Comparison of ENCODE assay signal across 14 cellular contexts in genomic region chr16:11229906-11230305, GRCh38. TPM values are rescaled to one million over a fixed set of nuclear protein-coding genes. Genes with fewer than 3 reads are reported as not detected.
DNase-seq lines count a peak whose midpoint lies in the region; ATAC-seq and TF ChIP-seq lines count a peak whose summit lies in the region.
"Had no signal": no experiment of that assay in that cellular context is flagged by ENCODE, and none has a peak within 500 bp of the region (broad histone marks: within the 10 kb centered on the region; RNA-seq: fewer than 3 reads in every experiment).

No MANE protein-coding gene starts in this region.

- H3K9me2 ChIP-seq in PC-3 (replicated peaks; ENCODE audit: low read length), result no peaks in the 10 kb centered on the region

- no peaks in the 10 kb centered on the region for H4K20me1 ChIP-seq in PC-3 (ENCODE audit: low read length)

- intact Hi-C loops in PC-3 (cut with micrococcal nuclease), result no loop called here
- intact Hi-C loops in head of caudate nucleus (cut with DNase I), result no loop called here

- no peak overlapping the region for H3K9ac ChIP-seq in PC-3 (ENCODE audit: low read length)
- H3K9ac ChIP-seq: parathyroid adenoma had no signal

- no peaks in the 10 kb centered on the region for H3K9me3 Mint-ChIP-seq in activated naive CD4-positive, alpha-beta T cell treated with anti-CD3 and anti-CD28 coated beads, Interleukin-2, amount 50 U/mL, for 24 hours
- H3K9me3 Mint-ChIP-seq in central memory CD8-positive, alpha-beta T cell, result no peaks in the 10 kb centered on the region
- no peaks in the 10 kb centered on the region for H3K9me3 Mint-ChIP-seq in stimulated activated memory B cell treated with anti-CD40 and anti-IgM and Interleukin-4, amounts not matched to agents 10 μg/mL and 1 μg/mL and 100 μg/mL, for 72 hours
- H3K9me3 Mint-ChIP-seq: mesothelial cell of epicardium had no signal

- CTCF ChIA-PET in PC-3 (lab: Charles Lee), result no interaction called here

- H3K9me3 ChIP-seq in PC-3 (ENCODE audit: low read length), result no peaks in the 10 kb centered on the region
- H3K9me3 ChIP-seq: gastrocnemius medialis had no signal

- no peak for DNase-seq in activated naive CD4-positive, alpha-beta T cell treated with anti-CD3 and anti-CD28 coated beads, Interleukin-2, amount 50 U/mL, for 16 hours
- peak; percentile 49 for DNase-seq in PC-3
- no peak for DNase-seq in central memory CD8-positive, alpha-beta T cell (ENCODE audit: low spot score in 2 of 2)
- no peak for DNase-seq in retina
- no peak for DNase-seq in head of caudate nucleus
- DNase-seq: GOT3 had no signal

- H3K4me1 ChIP-seq in PC-3 (ENCODE audit: insufficient read depth, low read length), result no peaks in the 10 kb centered on the region
- H3K4me1 ChIP-seq: parathyroid adenoma had no signal

- peak; percentile 35; the same call in 1 of the 2 replicates for ATAC-seq in PC-3
- no peak for ATAC-seq in central memory CD8-positive, alpha-beta T cell (replicated peaks; ENCODE audit: extremely low read depth, poor library complexity, severe bottlenecking)
- no peak for ATAC-seq in stimulated activated memory B cell treated with anti-CD40 and anti-IgM and Interleukin-4, amounts not matched to agents 10 μg/mL and 1 μg/mL and 100 μg/mL, for 72 hours
- ATAC-seq in HG02798 (IDR thresholded peaks at IDR 0.05; ENCODE audit: poor library complexity, unreplicated experiment), result no peak
- ATAC-seq: activated CD4-positive, CD25-positive, alpha-beta regulatory T cell treated with anti-CD3 and anti-CD28 coated beads, Interleukin-2, amount 50 U/mL, for 24 hours had no signal

- no peak overlapping the region for H3K4me3 Mint-ChIP-seq in activated naive CD4-positive, alpha-beta T cell treated with anti-CD3 and anti-CD28 coated beads, Interleukin-2, amount 50 U/mL, for 24 hours
- H3K4me3 Mint-ChIP-seq in central memory CD8-positive, alpha-beta T cell, result no peak overlapping the region
- H3K4me3 Mint-ChIP-seq in stimulated activated memory B cell treated with anti-CD40 and anti-IgM and Interleukin-4, amounts not matched to agents 10 μg/mL and 1 μg/mL and 100 μg/mL, for 72 hours, result no peak overlapping the region
- H3K4me3 Mint-ChIP-seq: mesothelial cell of epicardium had no signal

- H3K4me2 ChIP-seq in PC-3 (ENCODE audit: low read length), result no peak overlapping the region

- BruUV-seq in PC-3 (replicated peaks; lab: Mats Ljungman, UMichigan), result no TSS peak

- no peaks in the 10 kb centered on the region for H3K36me3 Mint-ChIP-seq in activated naive CD4-positive, alpha-beta T cell treated with anti-CD3 and anti-CD28 coated beads, Interleukin-2, amount 50 U/mL, for 24 hours
- H3K36me3 Mint-ChIP-seq in central memory CD8-positive, alpha-beta T cell (ENCODE audit: insufficient read depth), result peaks cover 9% of the 10 kb centered on the region
- no peaks in the 10 kb centered on the region for H3K36me3 Mint-ChIP-seq in stimulated activated memory B cell treated with anti-CD40 and anti-IgM and Interleukin-4, amounts not matched to agents 10 μg/mL and 1 μg/mL and 100 μg/mL, for 72 hours
- H3K36me3 Mint-ChIP-seq: mesothelial cell of epicardium had no signal

- POLR2A ChIA-PET in PC-3 (lab: Charles Lee; ENCODE audit: unreplicated experiment), result no interaction called here

- no peaks in the 10 kb centered on the region for H3F3A ChIP-seq in PC-3 (ENCODE audit: low read length, unreplicated experiment)

- H3K79me2 ChIP-seq in PC-3 (ENCODE audit: low read length), result no peaks in the 10 kb centered on the region
- H3K79me2 ChIP-seq: parathyroid adenoma had no signal

- H3K27me3 Mint-ChIP-seq in activated naive CD4-positive, alpha-beta T cell treated with anti-CD3 and anti-CD28 coated beads, Interleukin-2, amount 50 U/mL, for 24 hours, result no peaks in the 10 kb centered on the region
- no peaks in the 10 kb centered on the region for H3K27me3 Mint-ChIP-seq in central memory CD8-positive, alpha-beta T cell
- no peaks in the 10 kb centered on the region for H3K27me3 Mint-ChIP-seq in stimulated activated memory B cell treated with anti-CD40 and anti-IgM and Interleukin-4, amounts not matched to agents 10 μg/mL and 1 μg/mL and 100 μg/mL, for 72 hours

- no peak overlapping the region for H3K27ac ChIP-seq in PC-3 (ENCODE audit: low read length)
- H3K27ac ChIP-seq: gastrocnemius medialis, parathyroid adenoma had no signal

- H3K4me3 ChIP-seq in PC-3 (ENCODE audit: low read length), result no peak overlapping the region
- H3K4me3 ChIP-seq: gastrocnemius medialis had no signal

- peaks cover 78% of the 10 kb centered on the region for H3K4me1 Mint-ChIP-seq in activated naive CD4-positive, alpha-beta T cell treated with anti-CD3 and anti-CD28 coated beads, Interleukin-2, amount 50 U/mL, for 24 hours
- H3K4me1 Mint-ChIP-seq in central memory CD8-positive, alpha-beta T cell, result peaks cover 54% of the 10 kb centered on the region
- H3K4me1 Mint-ChIP-seq in stimulated activated memory B cell treated with anti-CD40 and anti-IgM and Interleukin-4, amounts not matched to agents 10 μg/mL and 1 μg/mL and 100 μg/mL, for 72 hours, result peaks cover 61% of the 10 kb centered on the region
- H3K4me1 Mint-ChIP-seq: mesothelial cell of epicardium had no signal

- no peaks in the 10 kb centered on the region for H3K36me3 ChIP-seq in PC-3 (ENCODE audit: low read depth, low read length)
- H3K36me3 ChIP-seq: gastrocnemius medialis had no signal

- H3K27ac Mint-ChIP-seq in activated naive CD4-positive, alpha-beta T cell treated with anti-CD3 and anti-CD28 coated beads, Interleukin-2, amount 50 U/mL, for 24 hours, result peak overlapping the region; percentile 88
- peak overlapping the region; percentile 63 for H3K27ac Mint-ChIP-seq in central memory CD8-positive, alpha-beta T cell (ENCODE audit: low read depth)
- H3K27ac Mint-ChIP-seq in stimulated activated memory B cell treated with anti-CD40 and anti-IgM and Interleukin-4, amounts not matched to agents 10 μg/mL and 1 μg/mL and 100 μg/mL, for 72 hours, result peak overlapping the region; percentile 92
- H3K27ac Mint-ChIP-seq: mesothelial cell of epicardium had no signal

- no peak overlapping the region for H2AFZ ChIP-seq in PC-3 (ENCODE audit: low read length)
- H2AFZ ChIP-seq: parathyroid adenoma had no signal

- no peak for TF ChIP-seq CTCF in PC-3 (conservative IDR thresholded peaks at IDR 0.05; ENCODE audit: low read depth, low read length)

- no peaks in the 10 kb centered on the region for H3K27me3 ChIP-seq in PC-3 (ENCODE audit: low read length)
- H3K27me3 ChIP-seq: gastrocnemius medialis had no signal

RNA-seq across cellular contexts. Expression of gene SOCS1, which starts 26.1 kb away (rescaled TPM):
- total RNA-seq in PC-3 (2014; rRNA removed), result 12.5 and 15.5 TPM in 2 replicates

RNA-seq across cellular contexts. Expression of gene TNP2, which starts 39.2 kb away (rescaled TPM):
- not detected in 2 replicates for total RNA-seq in PC-3 (2014; rRNA removed)
- total RNA-seq: gastrocnemius medialis, mesothelial cell of epicardium, NCI-H460 had no signal

RNA-seq across cellular contexts. Expression of gene PRM3, which starts 43.5 kb away (rescaled TPM):
- total RNA-seq in PC-3 (2014; rRNA removed), result not detected in 2 replicates
- total RNA-seq: gastrocnemius medialis, mesothelial cell of epicardium, NCI-H460 had no signal

RNA-seq across cellular contexts. Expression of gene PRM2, which starts 46.4 kb away (rescaled TPM):
- total RNA-seq in PC-3 (2014; rRNA removed), result not detected in 2 replicates
- total RNA-seq: gastrocnemius medialis, mesothelial cell of epicardium, NCI-H460 had no signal

RNA-seq across cellular contexts. Expression of gene PRM1, which starts 51.2 kb away (rescaled TPM):
- total RNA-seq in PC-3 (2014; rRNA removed), result not detected in 2 replicates
- total RNA-seq: gastrocnemius medialis, mesothelial cell of epicardium, NCI-H460 had no signal
